17 cellular contexts compared by ENCODE assay signal in genomic region chr14:78355109-78355508, GRCh38.
DNase-seq lines count a peak whose midpoint lies in the region.
"Had no signal": no experiment of that assay in that cellular context is flagged by ENCODE, and none has a peak within 500 bp of the region (broad histone marks: within the 10 kb centered on the region; RNA-seq: fewer than 3 reads in every experiment).

No MANE protein-coding gene starts in this region.

- no peaks in the 10 kb centered on the region for H3K36me3 ChIP-seq in mesendoderm (ENCODE audit: control insufficient read depth, insufficient read depth, low read length)
- H3K36me3 ChIP-seq: BLaER1 treated with 17β-estradiol and CSF1 and Interleukin-3, amounts not matched to agents 10 nM and 100 nM had no signal

- no peak overlapping the region for H3K9ac ChIP-seq in mesendoderm (ENCODE audit: low read length)
- H3K9ac ChIP-seq: BLaER1 treated with 17β-estradiol and CSF1 and Interleukin-3, amounts not matched to agents 10 nM and 100 nM had no signal

- no peak overlapping the region for H3K4ac ChIP-seq in mesendoderm (ENCODE audit: low read depth, low read length)

- H3K4me3 ChIP-seq in mesendoderm (ENCODE audit: low read length): no peak overlapping the region
- H3K4me3 ChIP-seq: A549; BLaER1 treated with 17β-estradiol and CSF1 and Interleukin-3, amounts not matched to agents 10 nM and 100 nM had no signal

- H3K18ac ChIP-seq in mesendoderm (ENCODE audit: low read length): no peak overlapping the region

- no peak overlapping the region for H4K5ac ChIP-seq in mesendoderm (ENCODE audit: low read length)

- no peak overlapping the region for H3K27ac ChIP-seq in mesendoderm (ENCODE audit: low read depth, low read length)
- H3K27ac ChIP-seq: 22Rv1; A549; BLaER1 treated with 17β-estradiol and CSF1 and Interleukin-3, amounts not matched to agents 10 nM and 100 nM; C4-2B had no signal

- H3K4me1 ChIP-seq in mesendoderm (ENCODE audit: control insufficient read depth, low read depth, low read length): peaks cover 6% of the 10 kb centered on the region
- H3K4me1 ChIP-seq: A549; BLaER1 treated with 17β-estradiol and CSF1 and Interleukin-3, amounts not matched to agents 10 nM and 100 nM; Caco-2 had no signal

- H3K23ac ChIP-seq in mesendoderm (ENCODE audit: low read length): no peak overlapping the region

- no peaks in the 10 kb centered on the region for H3K79me1 ChIP-seq in mesendoderm (ENCODE audit: low read length)

- H2BK120ac ChIP-seq in mesendoderm (ENCODE audit: low read depth, low read length): no peak overlapping the region

- WGBS in mesendoderm (ENCODE audit: extremely low coverage, insufficient coverage, low lambda C conversion rate): 100% methylated on average over 2 of the region's 3 CpGs

- H2BK5ac ChIP-seq in mesendoderm (ENCODE audit: low read length): no peak overlapping the region

- H3K4me2 ChIP-seq in mesendoderm (ENCODE audit: low read length): no peak overlapping the region
- H3K4me2 ChIP-seq: A549; BLaER1 treated with 17β-estradiol and CSF1 and Interleukin-3, amounts not matched to agents 10 nM and 100 nM had no signal

- H3K56ac ChIP-seq in mesendoderm (ENCODE audit: low read length): no peak overlapping the region

- H2BK15ac ChIP-seq in mesendoderm (replicated peaks; ENCODE audit: low read depth): no peak overlapping the region

- no peak overlapping the region for H4K8ac ChIP-seq in mesendoderm (ENCODE audit: low read depth, low read length)

- DNase-seq in DMS79 treated with DMSO at 0.1 percent for 48 hours (lab: John Stamatoyannopoulos, UW): peak; percentile 38
- DNase-seq in DMS79 (lab: John Stamatoyannopoulos, UW): no peak
- DNase-seq in NCI-H1105 treated with DMSO at 0.1 percent for 48 hours (lab: John Stamatoyannopoulos, UW): peak; percentile 9
- DNase-seq in NCI-H1105 (lab: John Stamatoyannopoulos, UW): no peak
- peak; percentile 51 for DNase-seq in mesendoderm
- DNase-seq in NCI-H2171 (lab: John Stamatoyannopoulos, UW): no peak
- DNase-seq in SK-N-DZ (ENCODE audit: low spot score): no peak
- DNase-seq: AML-193; Caco-2; Calu3; CD4-positive, alpha-beta T cell; CD8-positive, alpha-beta T cell; GF-D8 had no signal

- H2AK5ac ChIP-seq in mesendoderm (ENCODE audit: low read length): no peak overlapping the region

- H3K79me2 ChIP-seq in mesendoderm (ENCODE audit: control insufficient read depth, insufficient read depth, low read length): no peaks in the 10 kb centered on the region

- no peaks in the 10 kb centered on the region for H3K27me3 ChIP-seq in mesendoderm (ENCODE audit: insufficient read depth, low read length, poor library complexity)
- H3K27me3 ChIP-seq: BLaER1 treated with 17β-estradiol and CSF1 and Interleukin-3, amounts not matched to agents 10 nM and 100 nM had no signal

Comparison
In these comparisons a context has a peak if more than half of its experiments do, and no peak if none do; other contexts are left out.
1. DNase-seq: peak in DMS79 treated with DMSO at 0.1 percent for 48 hours (single experiment), NCI-H1105 treated with DMSO at 0.1 percent for 48 hours (single experiment) and mesendoderm (single experiment); none in DMS79 (single experiment), NCI-H1105 (single experiment), NCI-H2171 (single experiment) and SK-N-DZ (single experiment).